26 cellular contexts compared by ENCODE assay signal in the genomic region with DNA sequence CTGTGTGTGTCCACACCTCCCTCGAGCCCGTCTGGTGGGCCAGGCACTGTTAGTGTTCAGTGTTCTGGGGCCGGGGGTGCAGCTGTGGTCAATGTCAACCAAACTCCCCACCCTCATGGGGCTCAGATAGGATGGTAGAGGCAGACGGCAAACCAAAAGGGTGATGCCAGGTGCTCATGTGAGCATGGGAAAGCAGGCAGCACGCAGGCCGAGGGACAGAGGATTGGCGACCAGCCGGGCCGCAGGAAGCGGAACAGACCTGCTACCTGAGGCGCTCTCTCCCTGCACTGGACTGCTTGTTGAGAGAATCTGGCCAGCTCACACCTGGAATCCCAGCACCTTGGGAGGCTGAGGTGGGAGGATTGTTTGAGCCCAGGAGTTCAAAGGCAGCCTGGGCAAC. TPM values are rescaled to one million over a fixed set of nuclear protein-coding genes. Genes with fewer than 3 reads are reported as not detected.
"Had no signal": no experiment of that assay in that cellular context is flagged by ENCODE, and none has a peak within 500 bp of the region (broad histone marks: within the 10 kb centered on the region; RNA-seq: fewer than 3 reads in every experiment).

No MANE protein-coding gene starts in this region.

- H3K27ac Mint-ChIP-seq: nephron progenitor cell, progenitor cell of endocrine pancreas had no signal

- ATAC-seq: foreskin keratinocyte; left colon; lower lobe of right lung; naive thymus-derived CD8-positive, alpha-beta T cell; stimulated activated naive CD8-positive, alpha-beta T cell treated with anti-CD3 and anti-CD28 coated beads, Interleukin-15, amount 100 ng/mL, for 72 hours; upper lobe of right lung had no signal

- H3K4me1 ChIP-seq: esophagus muscularis mucosa, foreskin keratinocyte, lower lobe of right lung, parathyroid adenoma, suprapubic skin, transverse colon, upper lobe of right lung, uterus had no signal

- H3K79me2 ChIP-seq: parathyroid adenoma had no signal

- H3K36me3 ChIP-seq: uterus had no signal

- H3K9me3 Mint-ChIP-seq: endodermal cell; naive thymus-derived CD8-positive, alpha-beta T cell; nephron progenitor cell; stimulated activated naive CD8-positive, alpha-beta T cell treated with anti-CD3 and anti-CD28 coated beads, Interleukin-15, amount 100 ng/mL, for 72 hours had no signal

- DNase-seq: effector CD8-positive, alpha-beta T cell; endodermal cell; foreskin keratinocyte; glutamatergic neuron; immature natural killer cell; islet precursor cell; kidney glomerular epithelial cell; left colon; lower lobe of right lung; naive thymus-derived CD8-positive, alpha-beta T cell; nephron progenitor cell; spleen; stimulated activated CD4-positive, alpha-beta T cell treated with anti-CD3 and anti-CD28 coated beads, Interleukin-15, amount 100 ng/mL, for 24 hours; stimulated activated CD4-positive, alpha-beta T cell treated with anti-CD3 and anti-CD28 coated beads, Interleukin-2, amount 100 ng/mL, for 48 hours; stimulated activated naive CD4-positive, alpha-beta T cell; stimulated activated naive CD8-positive, alpha-beta T cell treated with anti-CD3 and anti-CD28 coated beads, Interleukin-15, amount 100 ng/mL, for 72 hours; transverse colon; upper lobe of right lung; uterus had no signal

- H3K27ac ChIP-seq: esophagus muscularis mucosa, foreskin keratinocyte, lower lobe of right lung, parathyroid adenoma, skin epidermis, spleen, suprapubic skin, upper lobe of right lung, uterus had no signal

- H2AFZ ChIP-seq: parathyroid adenoma had no signal

- H3K4me3 Mint-ChIP-seq: endodermal cell; immature natural killer cell; naive thymus-derived CD8-positive, alpha-beta T cell; nephron progenitor cell; stimulated activated naive CD8-positive, alpha-beta T cell treated with anti-CD3 and anti-CD28 coated beads, Interleukin-15, amount 100 ng/mL, for 72 hours had no signal

- H3K27me3 ChIP-seq: esophagus muscularis mucosa, foreskin keratinocyte, spleen, suprapubic skin, transverse colon, upper lobe of right lung, uterus had no signal

- H3K9ac ChIP-seq: parathyroid adenoma had no signal

- H3K9me3 ChIP-seq: esophagus muscularis mucosa, lower lobe of right lung, spleen, suprapubic skin, transverse colon, upper lobe of right lung, uterus had no signal

- H3K4me3 ChIP-seq: esophagus muscularis mucosa, lower lobe of right lung, skin epidermis, spleen, suprapubic skin, transverse colon, upper lobe of right lung, uterus had no signal

- H3K27me3 Mint-ChIP-seq: naive thymus-derived CD8-positive, alpha-beta T cell; progenitor cell of endocrine pancreas; stimulated activated naive CD8-positive, alpha-beta T cell treated with anti-CD3 and anti-CD28 coated beads, Interleukin-15, amount 100 ng/mL, for 72 hours had no signal

- H3K4me1 Mint-ChIP-seq: endodermal cell, nephron progenitor cell had no signal

RNA-seq across cellular contexts. Expression of a gene that starts 41.1 kb away (rescaled TPM):
- total RNA-seq: naive thymus-derived CD8-positive, alpha-beta T cell had no signal
- polyA plus RNA-seq: immature natural killer cell; naive thymus-derived CD8-positive, alpha-beta T cell had no signal

RNA-seq across cellular contexts. Expression of a gene that starts 46.3 kb away (rescaled TPM):
- total RNA-seq: endodermal cell, epithelial cell of proximal tubule, foreskin keratinocyte, myocyte, progenitor cell of endocrine pancreas had no signal
- polyA plus RNA-seq: foreskin keratinocyte; naive thymus-derived CD8-positive, alpha-beta T cell had no signal
